Comparison of ENCODE assay signal across 11 cellular contexts in the genomic region with DNA sequence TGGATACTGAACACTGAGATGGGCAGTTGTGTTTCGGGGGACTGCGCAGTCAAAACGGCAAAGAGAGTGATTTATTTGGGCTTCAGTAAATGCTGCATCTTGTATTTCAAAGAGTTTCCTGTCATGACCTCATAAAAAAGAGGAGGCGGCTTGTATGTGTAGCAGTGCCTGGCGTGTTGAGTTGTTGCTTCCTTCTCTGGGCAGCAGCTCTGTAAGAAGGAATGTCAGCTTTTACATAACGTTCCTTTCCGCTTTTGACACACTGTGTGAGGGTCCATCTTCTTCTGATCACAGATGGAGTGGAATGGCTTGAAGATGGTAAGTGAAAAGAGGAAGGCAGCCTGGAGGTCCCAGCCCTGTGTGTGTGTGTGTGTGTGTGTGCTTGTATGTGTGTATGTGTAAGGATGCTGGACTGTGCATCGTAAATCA. TPM values are rescaled to one million over a fixed set of nuclear protein-coding genes. Genes with fewer than 3 reads are reported as not detected.
A peak's percentile ranks its signal among the peaks of the same experiment; 100 is the strongest.
DNase-seq lines count a peak whose midpoint lies in the region; ATAC-seq and TF ChIP-seq lines count a peak whose summit lies in the region.
"Had no signal": no experiment of that assay in that cellular context is flagged by ENCODE, and none has a peak within 500 bp of the region (broad histone marks: within the 10 kb centered on the region; RNA-seq: fewer than 3 reads in every experiment).

No MANE protein-coding gene starts in this region.

- peaks cover 26% of the 10 kb centered on the region for H3K27me3 Mint-ChIP-seq in type B pancreatic cell

- CTCF ChIA-PET in RWPE1 (lab: Yijun Ruan, JAX): no interaction called here

- TF ChIP-seq POLR2A in heart left ventricle (IDR thresholded peaks at IDR 0.05): no peak

- ATAC-seq in heart left ventricle (peak in 3 of 4 donors; percentile 26 to 49 (median 31)), left lobe of liver (no peak)

- DNase-seq in heart left ventricle (peak in 1 of 5 donors; percentile 17), cardiac septum (ENCODE audit: low spot score) (no peak), NCI-H69 (lab: John Stamatoyannopoulos, UW) (peak; percentile 82), type B pancreatic cell (ENCODE audit: extremely low spot score, unreplicated experiment) (no peak), RWPE1 (ENCODE audit: low spot score) (no peak), left lobe of liver (ENCODE audit: low spot score) (no peak), GF-D8 (lab: John Stamatoyannopoulos, UW) (no peak)

- H3K9ac ChIP-seq in endocrine pancreas (ENCODE audit: control insufficient read depth, insufficient read depth, low read length): peak overlapping the region; percentile 3

- TF ChIP-seq CTCF in heart left ventricle (IDR thresholded peaks at IDR 0.05) (no peak), type B pancreatic cell (conservative IDR thresholded peaks at IDR 0.05) (no peak), RWPE1 (conservative IDR thresholded peaks at IDR 0.05; ENCODE audit: low read depth) (no peak)

- H3K4me1 ChIP-seq in heart left ventricle: peaks cover 0 to 7% (median 0%) of the 10 kb centered on the region in 12 donors
- H3K4me1 ChIP-seq in endocrine pancreas (ENCODE audit: control insufficient read depth, insufficient read depth, low read length): peaks cover 26% of the 10 kb centered on the region

- H3K4me3 ChIP-seq in heart left ventricle (no peak overlapping the region), endocrine pancreas (ENCODE audit: control insufficient read depth, insufficient read depth, low read length) (peak overlapping the region; percentile 95)

- intact Hi-C loops in heart left ventricle (cut with DNase I) (no loop called here), cardiac septum (cut with DNase I) (no loop called here)

- 27 to 35% (median 30%) methylated on average over 8 of the region's 8 CpGs for WGBS in heart left ventricle, 4 donors

- H3K4me1 Mint-ChIP-seq in type B pancreatic cell (ENCODE audit: unreplicated experiment): peaks cover 8% of the 10 kb centered on the region

- no peak overlapping the region for H3K27ac Mint-ChIP-seq in type B pancreatic cell
- H3K27ac Mint-ChIP-seq: activated T-helper 1 cell treated with anti-CD3 and anti-CD28 coated beads, Interleukin-12 subunit alpha, Interleukin-12 subunit beta, Interleukin-2, Interleukin-4 antibody, amounts not matched to agents 30 ng/mL and 10 ng/mL and 1 ng/mL, durations not matched to agents 14 hours and 24 hours and 36 hours had no signal

- no peaks in the 10 kb centered on the region for H3K36me3 ChIP-seq in heart left ventricle
- H3K36me3 ChIP-seq in endocrine pancreas (ENCODE audit: control insufficient read depth, insufficient read depth, low read length): no peaks in the 10 kb centered on the region

- POLR2A ChIA-PET in RWPE1 (lab: Yijun Ruan, JAX; ENCODE audit: low non-redundant PET): no interaction called here

- H3K27me3 ChIP-seq in heart left ventricle (peaks cover 0 to 78% (median 22%) of the 10 kb centered on the region in 9 donors), endocrine pancreas (ENCODE audit: control insufficient read depth, insufficient read depth, low read length) (no peaks in the 10 kb centered on the region)

- H3K9me3 Mint-ChIP-seq in type B pancreatic cell: no peaks in the 10 kb centered on the region
- H3K9me3 Mint-ChIP-seq: activated T-helper 1 cell treated with anti-CD3 and anti-CD28 coated beads, Interleukin-12 subunit alpha, Interleukin-12 subunit beta, Interleukin-2, Interleukin-4 antibody, amounts not matched to agents 30 ng/mL and 10 ng/mL and 1 ng/mL, durations not matched to agents 14 hours and 24 hours and 36 hours had no signal

- no peaks in the 10 kb centered on the region for H3K36me3 Mint-ChIP-seq in type B pancreatic cell

- no peak overlapping the region for H3K27ac ChIP-seq in heart left ventricle
- H3K27ac ChIP-seq in RWPE1: no peak overlapping the region
- H3K27ac ChIP-seq: C4-2B had no signal

- H3K9me3 ChIP-seq in heart left ventricle: no peaks in the 10 kb centered on the region
- H3K9me3 ChIP-seq in endocrine pancreas (ENCODE audit: control insufficient read depth, low read length): no peaks in the 10 kb centered on the region

- H3K4me3 Mint-ChIP-seq in type B pancreatic cell: peak overlapping the region; percentile 67
- H3K4me3 Mint-ChIP-seq: activated T-helper 1 cell treated with anti-CD3 and anti-CD28 coated beads, Interleukin-12 subunit alpha, Interleukin-12 subunit beta, Interleukin-2, Interleukin-4 antibody, amounts not matched to agents 30 ng/mL and 10 ng/mL and 1 ng/mL, durations not matched to agents 14 hours and 24 hours and 36 hours had no signal

RNA-seq across cellular contexts. Expression of gene ELAVL4, which starts 0.9 kb away (rescaled TPM):
- under 1 TPM in 3 of 9 donors, not detected in 6; 0.08 to 0.37 (median 0.32) TPM for total RNA-seq in heart left ventricle
- polyA plus RNA-seq in heart left ventricle: not detected
- total RNA-seq in cardiac septum: 0.11 TPM
- 1.0 and 2.5 TPM in 2 replicates for total RNA-seq in type B pancreatic cell (ENCODE audit: low replicate concordance)
- total RNA-seq in left lobe of liver: 0.18 TPM
- total RNA-seq: activated T-helper 1 cell treated with anti-CD3 and anti-CD28 coated beads, Interleukin-12 subunit alpha, Interleukin-12 subunit beta, Interleukin-2, Interleukin-4 antibody, amounts not matched to agents 30 ng/mL and 10 ng/mL and 1 ng/mL, durations not matched to agents 14 hours and 24 hours and 36 hours; MCF 10A had no signal
